8 cellular contexts compared by ENCODE assay signal in the genomic region with DNA sequence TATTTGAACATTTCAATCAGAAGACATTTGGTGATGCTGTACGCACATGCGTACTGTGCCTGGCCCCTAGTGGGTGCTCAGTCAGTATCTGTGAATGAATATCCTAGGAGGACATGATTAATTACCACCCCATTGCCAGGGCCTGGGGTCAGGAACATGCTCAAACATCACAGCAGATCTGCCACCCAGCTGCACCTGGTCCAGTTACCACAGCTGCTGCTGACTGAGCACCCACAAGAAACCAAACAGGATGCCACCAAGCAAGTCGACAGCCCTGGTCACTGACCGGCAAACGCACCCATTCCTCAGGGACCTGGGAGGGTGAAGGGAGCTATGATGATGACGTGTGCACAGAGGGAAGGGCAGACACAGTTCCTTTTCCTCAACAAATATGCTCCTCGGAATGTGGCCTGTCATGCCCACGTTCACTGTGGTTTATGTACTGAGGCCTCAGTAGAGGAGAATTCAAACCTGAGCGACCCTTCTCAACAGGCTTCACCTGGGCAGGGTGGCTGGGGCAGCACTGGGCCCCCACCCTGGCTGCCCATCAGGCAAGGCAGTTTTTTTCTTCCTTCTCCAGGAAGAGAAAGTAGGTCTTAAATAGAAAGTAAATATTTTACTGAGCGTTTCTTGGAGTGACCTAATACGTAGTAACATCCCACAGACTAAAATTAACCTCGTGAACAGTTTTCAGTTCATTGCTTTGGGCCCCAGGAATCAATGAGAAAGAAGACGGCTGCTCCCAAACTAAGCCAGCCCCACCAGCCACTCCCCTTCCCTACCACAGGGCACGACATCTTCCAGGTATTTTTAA. TPM values are rescaled to one million over a fixed set of nuclear protein-coding genes. Genes with fewer than 3 reads are reported as not detected.
DNase-seq lines count a peak whose midpoint lies in the region; ATAC-seq and TF ChIP-seq lines count a peak whose summit lies in the region.

No MANE protein-coding gene starts in this region.

- ATAC-seq in HG03460 (IDR thresholded peaks at IDR 0.05; ENCODE audit: unreplicated experiment), result peak; percentile 64

- no peak overlapping the region for H3K27ac Mint-ChIP-seq in activated CD4-positive, alpha-beta T cell treated with anti-CD3 and anti-CD28 coated beads, Interleukin-2, amount 10 ng/mL, durations not matched to agents 24 days and 14 days

- no peak for TF ChIP-seq CTCF in choroid plexus epithelial cell (conservative IDR thresholded peaks at IDR 0.05; ENCODE audit: low read depth, low read length)

- in situ Hi-C loops in ACHN (cut with HindIII; ENCODE audit: low pct_ligation_motif_present, low pct_unique_long_range_greater_than_20kb, low sequenced_read_pairs), result no loop called here

- no peaks in the 10 kb centered on the region for H3K27me3 ChIP-seq in MG63

- H3K9me3 Mint-ChIP-seq in activated CD4-positive, alpha-beta T cell treated with anti-CD3 and anti-CD28 coated beads, Interleukin-2, amount 10 ng/mL, durations not matched to agents 24 days and 14 days, result no peaks in the 10 kb centered on the region

- no peaks in the 10 kb centered on the region for H3K4me1 Mint-ChIP-seq in activated CD4-positive, alpha-beta T cell treated with anti-CD3 and anti-CD28 coated beads, Interleukin-2, amount 10 ng/mL, durations not matched to agents 24 days and 14 days

- no peak overlapping the region for H3K4me3 Mint-ChIP-seq in activated CD4-positive, alpha-beta T cell treated with anti-CD3 and anti-CD28 coated beads, Interleukin-2, amount 10 ng/mL, durations not matched to agents 24 days and 14 days

- peaks cover 25% of the 10 kb centered on the region for H3K27me3 Mint-ChIP-seq in activated CD4-positive, alpha-beta T cell treated with anti-CD3 and anti-CD28 coated beads, Interleukin-2, amount 10 ng/mL, durations not matched to agents 24 days and 14 days

- intact Hi-C loops in activated CD4-positive, alpha-beta T cell treated with anti-CD3 and anti-CD28 coated beads, Interleukin-2, amount 10 ng/mL, durations not matched to agents 24 days and 14 days (cut with micrococcal nuclease), result no loop called here

- H3K4me3 ChIP-seq in choroid plexus epithelial cell (ENCODE audit: low read depth, low read length) (no peak overlapping the region), MG63 (no peak overlapping the region)

- DNase-seq in ACHN, result peak; percentile 88
- peak; percentile 78 for DNase-seq in choroid plexus epithelial cell (ENCODE audit: low read depth)
- DNase-seq in myocyte (ENCODE audit: low read depth), result peak; percentile 86
- no peak for DNase-seq in effector CD4-positive, alpha-beta T cell
- no peak for DNase-seq in MG63
- no peak for DNase-seq in superior temporal gyrus (ENCODE audit: extremely low spot score)
- DNase-seq in activated CD4-positive, alpha-beta T cell treated with anti-CD3 and anti-CD28 coated beads, Interleukin-2, amount 10 ng/mL, durations not matched to agents 24 days and 14 days, result no peak

- peaks cover 31% of the 10 kb centered on the region for H3K36me3 ChIP-seq in MG63

- no peaks in the 10 kb centered on the region for H3K9me3 ChIP-seq in MG63

- no peaks in the 10 kb centered on the region for H3K36me3 Mint-ChIP-seq in activated CD4-positive, alpha-beta T cell treated with anti-CD3 and anti-CD28 coated beads, Interleukin-2, amount 10 ng/mL, durations not matched to agents 24 days and 14 days (ENCODE audit: low read depth)

RNA-seq across cellular contexts. Expression of a gene that starts 13.4 kb away (rescaled TPM):
- total RNA-seq in myocyte, result 27.1 and 27.7 TPM in 2 replicates
- polyA plus RNA-seq in myocyte (2012), result 36.3 TPM
- total RNA-seq in MG63 (2014; rRNA removed; shearing (Covaris generic); ENCODE audit: low replicate concordance), result 58.1 and 88.7 TPM in 2 replicates
- 0.16 TPM in 1 of 2 replicates, not detected in the other for total RNA-seq in activated CD4-positive, alpha-beta T cell treated with anti-CD3 and anti-CD28 coated beads, Interleukin-2, amount 10 ng/mL, durations not matched to agents 24 days and 14 days

Comparison
In these comparisons a context has a peak if more than half of its experiments do, and no peak if none do; other contexts are left out.
1. DNase-seq: peak in ACHN (single experiment), choroid plexus epithelial cell (single experiment) and myocyte (single experiment); none in effector CD4-positive, alpha-beta T cell (single experiment), MG63 (single experiment), superior temporal gyrus (single experiment) and activated CD4-positive, alpha-beta T cell treated with anti-CD3 and anti-CD28 coated beads, Interleukin-2, amount 10 ng/mL, durations not matched to agents 24 days and 14 days (single experiment).
2. RNA of a gene that starts 13.4 kb away (total RNA-seq): 58.1 to 88.7 TPM in MG63 and 27.1 to 27.7 TPM in myocyte; 0.16 TPM in activated CD4-positive, alpha-beta T cell treated with anti-CD3 and anti-CD28 coated beads, Interleukin-2, amount 10 ng/mL, durations not matched to agents 24 days and 14 days; every median in the first group is over 10 times any median in the second.